ENCODE assay signal across 9 cellular contexts in genomic region chr4:155889036-155889793, GRCh38. TPM values are rescaled to one million over a fixed set of nuclear protein-coding genes. Genes with fewer than 3 reads are reported as not detected.
DNase-seq lines count a peak whose midpoint lies in the region; ATAC-seq and TF ChIP-seq lines count a peak whose summit lies in the region.
"Had no signal": no experiment of that assay in that cellular context is flagged by ENCODE, and none has a peak within 500 bp of the region (broad histone marks: within the 10 kb centered on the region; RNA-seq: fewer than 3 reads in every experiment).

No MANE protein-coding gene starts in this region.

- no peak for TF ChIP-seq CTCF in right lobe of liver (IDR thresholded peaks at IDR 0.05)
- TF ChIP-seq CTCF in spleen (IDR thresholded peaks at IDR 0.05 in 8 of 11, conservative IDR thresholded peaks at IDR 0.05 in 3 of 11), result no peak
- TF ChIP-seq CTCF in nephron progenitor cell (IDR thresholded peaks at IDR 0.05), result no peak

- H3K36me3 Mint-ChIP-seq in nephron progenitor cell (ENCODE audit: low read depth), result peaks cover 32% of the 10 kb centered on the region

- H3K9me3 Mint-ChIP-seq in nephron progenitor cell, result peaks cover 48% of the 10 kb centered on the region

- H3K27ac Mint-ChIP-seq in nephron progenitor cell, result no peak overlapping the region

- 10% methylated on average over 5 of the region's 5 CpGs for WGBS in right lobe of liver (ENCODE audit: insufficient coverage, low coverage, low lambda C conversion rate, missing lambda C conversion rate)
- WGBS in spleen, 5 donors, result 35 to 51% (median 40%) methylated on average over 5 of the region's 5 CpGs

- no peaks in the 10 kb centered on the region for H3K9me3 ChIP-seq in right lobe of liver
- peaks cover 0 to 9% (median 0%) of the 10 kb centered on the region in 8 donors for H3K9me3 ChIP-seq in spleen

- H3K36me3 ChIP-seq in right lobe of liver (no peaks in the 10 kb centered on the region), spleen (no peaks in the 10 kb centered on the region)

- H3K27ac ChIP-seq in right lobe of liver, result peak overlapping the region; percentile 55 to 87 (median 77)
- peak overlapping the region in 3 of 8 donors; percentile 6 to 32 (median 32) for H3K27ac ChIP-seq in spleen

- H3K4me3 Mint-ChIP-seq in nephron progenitor cell, result no peak overlapping the region

- DNase-seq in SIG-M5 (lab: John Stamatoyannopoulos, UW), result peak; percentile 25
- DNase-seq in right lobe of liver, result peak in 1 of 3 donors; percentile 68
- DNase-seq in DMS53 (lab: John Stamatoyannopoulos, UW), result no peak
- no peak for DNase-seq in spleen
- DNase-seq in nephron progenitor cell, result no peak
- DNase-seq in activated CD8-positive, alpha-beta memory T cell treated with anti-CD3 and anti-CD28 coated beads, Interleukin-2, amount 50 U/mL, for 48 hours, result no peak
- DNase-seq: posterior cingulate gyrus had no signal

- TF ChIP-seq POLR2A in right lobe of liver (IDR thresholded peaks at IDR 0.05), result peak; percentile 43
- no peak for TF ChIP-seq POLR2A in spleen (IDR thresholded peaks at IDR 0.05)

- ATAC-seq in GM18520 (IDR thresholded peaks at IDR 0.05; ENCODE audit: unreplicated experiment), result peak; percentile 81
- peak; percentile 96 for ATAC-seq in HG02981 (IDR thresholded peaks at IDR 0.05; ENCODE audit: unreplicated experiment)
- ATAC-seq in right lobe of liver, result peak; percentile 78 to 87 (median 86)

- H3K27me3 ChIP-seq in right lobe of liver (no peaks in the 10 kb centered on the region), spleen (replicated peaks in 1 of 7) (no peaks in the 10 kb centered on the region)

- no peaks in the 10 kb centered on the region for H3K4me1 Mint-ChIP-seq in nephron progenitor cell

- H3K27me3 Mint-ChIP-seq in nephron progenitor cell (ENCODE audit: low read depth, poor library complexity), result peaks cover 2% of the 10 kb centered on the region

- intact Hi-C loops in right lobe of liver (cut with DNase I) (no loop called here), spleen (cut with DNase I; ENCODE audit: low total_unique reads) (no loop called here)

- peaks cover 0 to 51% (median 15%) of the 10 kb centered on the region in 4 donors for H3K4me1 ChIP-seq in right lobe of liver
- peaks cover 0 to 7% (median 0%) of the 10 kb centered on the region in 6 donors for H3K4me1 ChIP-seq in spleen

- no peak overlapping the region for H3K4me3 ChIP-seq in right lobe of liver
- no peak overlapping the region for H3K4me3 ChIP-seq in spleen

RNA-seq across cellular contexts. Expression of gene TDO2, which starts 14.3 kb away (rescaled TPM):
- total RNA-seq in right lobe of liver (100 to 1,000 TPM; 158 to 634 (median 569) TPM), spleen (1 to 10 TPM in 6 of 7 donors, under 1 TPM in 1; 0.39 to 3.6 (median 2.4) TPM)
- polyA plus RNA-seq in spleen, result 1 to 10 TPM in 1 of 3 donors, under 1 TPM in 2; 0.37 to 2.3 (median 0.74) TPM

RNA-seq across cellular contexts. Expression of gene ASIC5, which starts 23.1 kb away (rescaled TPM):
- total RNA-seq in right lobe of liver, result not detected
- total RNA-seq in spleen, result not detected
- not detected for polyA plus RNA-seq in spleen

Comparison
In these comparisons a context has a peak if more than half of its experiments do, and no peak if none do; other contexts are left out.
1. RNA of gene TDO2, which starts 14.3 kb away (total RNA-seq): 158 to 634 TPM in right lobe of liver; 0.39 to 3.6 TPM in spleen; every median in the first group is over 10 times any median in the second.
2. Peak in every context shown above with its lines, with median percentiles within 50 percentile points of each other: ATAC-seq.